ENCODE assay signal across 8 cellular contexts in the genomic region with DNA sequence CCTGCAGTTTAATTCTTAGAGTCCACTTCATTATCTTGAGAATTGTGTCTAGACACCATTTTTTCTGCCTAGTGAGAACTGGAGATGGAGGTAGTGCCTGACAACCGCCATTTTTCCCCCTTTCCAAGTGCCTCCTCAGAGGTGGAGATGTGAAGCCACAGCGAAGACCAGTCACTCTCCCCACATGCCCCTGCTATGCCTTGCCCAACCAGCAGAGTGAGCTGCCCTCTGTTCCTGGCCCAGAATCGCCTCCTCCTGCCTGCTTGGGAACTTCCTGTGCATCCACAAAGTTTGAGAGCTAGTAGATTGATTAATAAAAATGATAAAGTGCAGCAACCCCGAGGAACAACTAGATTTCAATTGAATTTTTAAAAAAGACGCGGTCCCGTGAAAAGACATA.
A peak's percentile ranks its signal among the peaks of the same experiment; 100 is the strongest.
DNase-seq lines count a peak whose midpoint lies in the region; ATAC-seq and TF ChIP-seq lines count a peak whose summit lies in the region.

No MANE protein-coding gene starts in this region.

- H3K4me1 Mint-ChIP-seq in stimulated activated naive CD8-positive, alpha-beta T cell treated with anti-CD3 and anti-CD28 coated beads, Interleukin-15, amount 100 ng/mL, for 72 hours, result no peaks in the 10 kb centered on the region

- no peaks in the 10 kb centered on the region for H3K4me1 ChIP-seq in upper lobe of right lung

- intact Hi-C loops in upper lobe of right lung (cut with DNase I), result no loop called here

- peak; percentile 9 for DNase-seq in stimulated activated naive CD8-positive, alpha-beta T cell treated with anti-CD3 and anti-CD28 coated beads, Interleukin-15, Interleukin-2, amounts not matched to agents 100 U/mL and 50 U/mL, for 24 hours
- no peak for DNase-seq in stimulated activated naive CD8-positive, alpha-beta T cell treated with anti-CD3 and anti-CD28 coated beads, Interleukin-15, amount 100 ng/mL, for 72 hours
- peak; percentile 63 for DNase-seq in NCI-H69 (lab: John Stamatoyannopoulos, UW)
- peak; percentile 52 for DNase-seq in upper lobe of right lung

- no peak overlapping the region for H3K4me3 Mint-ChIP-seq in stimulated activated naive CD8-positive, alpha-beta T cell treated with anti-CD3 and anti-CD28 coated beads, Interleukin-15, amount 100 ng/mL, for 72 hours

- no peaks in the 10 kb centered on the region for H3K36me3 ChIP-seq in upper lobe of right lung

- ATAC-seq in stimulated activated naive CD8-positive, alpha-beta T cell treated with anti-CD3 and anti-CD28 coated beads, Interleukin-15, Interleukin-2, amounts not matched to agents 100 U/mL and 50 U/mL, for 24 hours, result no peak
- ATAC-seq in stimulated activated naive CD8-positive, alpha-beta T cell treated with anti-CD3 and anti-CD28 coated beads, Interleukin-15, amount 100 ng/mL, for 72 hours, result no peak
- ATAC-seq in esophagus mucosa, result peak; percentile 63
- peak; percentile 56 for ATAC-seq in upper lobe of right lung
- no peak for ATAC-seq in GM19463 (IDR thresholded peaks at IDR 0.05; ENCODE audit: unreplicated experiment)
- no peak for ATAC-seq in HG02840 (IDR thresholded peaks at IDR 0.05; ENCODE audit: low FRiP score, unreplicated experiment)
- ATAC-seq in GM18498 (IDR thresholded peaks at IDR 0.05; ENCODE audit: unreplicated experiment), result no peak

- peak; percentile 34 for TF ChIP-seq CTCF in upper lobe of right lung (IDR thresholded peaks at IDR 0.05)

- H3K27me3 Mint-ChIP-seq in stimulated activated naive CD8-positive, alpha-beta T cell treated with anti-CD3 and anti-CD28 coated beads, Interleukin-15, amount 100 ng/mL, for 72 hours, result peaks cover 11% of the 10 kb centered on the region

- no peaks in the 10 kb centered on the region for H3K9me3 ChIP-seq in upper lobe of right lung

- H3K27me3 ChIP-seq in upper lobe of right lung, result peaks cover 14% of the 10 kb centered on the region

- no peak overlapping the region for H3K27ac Mint-ChIP-seq in stimulated activated naive CD8-positive, alpha-beta T cell treated with anti-CD3 and anti-CD28 coated beads, Interleukin-15, amount 100 ng/mL, for 72 hours

- no peaks in the 10 kb centered on the region for H3K9me3 Mint-ChIP-seq in stimulated activated naive CD8-positive, alpha-beta T cell treated with anti-CD3 and anti-CD28 coated beads, Interleukin-15, amount 100 ng/mL, for 72 hours

- H3K4me3 ChIP-seq in upper lobe of right lung, result no peak overlapping the region

- no peak overlapping the region for H3K27ac ChIP-seq in upper lobe of right lung

Comparison
In these comparisons a context has a peak if more than half of its experiments do, and no peak if none do; other contexts are left out.
1. DNase-seq: peak in stimulated activated naive CD8-positive, alpha-beta T cell treated with anti-CD3 and anti-CD28 coated beads, Interleukin-15, Interleukin-2, amounts not matched to agents 100 U/mL and 50 U/mL, for 24 hours (single experiment), NCI-H69 (single experiment) and upper lobe of right lung (single experiment); none in stimulated activated naive CD8-positive, alpha-beta T cell treated with anti-CD3 and anti-CD28 coated beads, Interleukin-15, amount 100 ng/mL, for 72 hours (0 of 2).
2. ATAC-seq: peak in esophagus mucosa (single experiment) and upper lobe of right lung (single experiment); none in stimulated activated naive CD8-positive, alpha-beta T cell treated with anti-CD3 and anti-CD28 coated beads, Interleukin-15, Interleukin-2, amounts not matched to agents 100 U/mL and 50 U/mL, for 24 hours (single experiment), stimulated activated naive CD8-positive, alpha-beta T cell treated with anti-CD3 and anti-CD28 coated beads, Interleukin-15, amount 100 ng/mL, for 72 hours (single experiment), GM19463 (single experiment), HG02840 (single experiment) and GM18498 (single experiment).